In the genomic region with DNA sequence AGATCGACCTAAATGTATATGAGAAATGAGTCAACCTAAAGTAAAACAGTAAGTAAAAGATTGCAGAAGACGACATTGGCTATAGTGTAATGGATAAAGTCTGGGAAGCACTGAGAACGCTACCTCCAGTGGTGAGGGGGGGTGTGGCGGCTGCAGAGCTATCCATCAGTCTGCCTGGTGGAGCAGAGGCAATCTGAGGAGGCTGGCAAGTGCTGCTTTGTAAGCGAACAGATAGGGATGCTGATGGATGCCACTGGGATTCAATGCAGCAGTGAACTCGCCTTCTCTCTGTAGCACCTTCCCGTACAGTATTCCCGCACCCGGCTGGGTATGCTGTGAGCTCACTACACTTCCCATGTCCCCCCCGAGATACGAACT, we compare ENCODE assay signal across 16 cellular contexts.
"Had no signal": no experiment of that assay in that cellular context is flagged by ENCODE, and none has a peak within 500 bp of the region (broad histone marks: within the 10 kb centered on the region; RNA-seq: fewer than 3 reads in every experiment).

No MANE protein-coding gene starts in this region.

- DNase-seq: activated CD4-positive, alpha-beta T cell treated with anti-CD3 and anti-CD28 coated beads, Interleukin-2, amount 50 U/mL, for 48 hours; activated CD8-positive, alpha-beta memory T cell treated with anti-CD3 and anti-CD28 coated beads, Interleukin-2, amount 10 ng/mL, durations not matched to agents 7 days and 5 days; activated naive CD4-positive, alpha-beta T cell treated with anti-CD3 and anti-CD28 coated beads for 36 hours; activated T-cell treated with anti-CD3 and anti-CD28 coated beads, Interleukin-2, amount 50 U/mL, for 1 hour; nucleus accumbens; right cardiac atrium; stimulated activated CD4-positive, alpha-beta T cell treated with anti-CD3 and anti-CD28 coated beads, Interleukin-4, amount 100 ng/mL, for 4 hours; stimulated activated CD8-positive, alpha-beta memory T cell treated with anti-CD3 and anti-CD28 coated beads, Interleukin-4, amount 100 ng/mL, for 48 hours; stimulated activated naive CD4-positive, alpha-beta T cell treated with Interleukin-2 at 50 U/mL for 16 hours; substantia nigra; T1000 had no signal

- H3K36me3 ChIP-seq: ascending aorta, tibial nerve had no signal

- H3K27ac ChIP-seq: ascending aorta, dorsolateral prefrontal cortex, skin epidermis, tibial nerve had no signal

- ATAC-seq: activated CD8-positive, alpha-beta memory T cell treated with anti-CD3 and anti-CD28 coated beads, Interleukin-2, amount 10 ng/mL, durations not matched to agents 7 days and 5 days; natural killer cell treated with Interleukin-12 subunit alpha and Interleukin-12 subunit beta and Interleukin-15 and Interleukin-18, amount 100 ng/mL, for 72 hours; right cardiac atrium had no signal

- H3K27me3 ChIP-seq: ascending aorta, dorsolateral prefrontal cortex had no signal

- H3K9me3 ChIP-seq: ascending aorta, tibial nerve had no signal

- H3K4me3 ChIP-seq: ascending aorta, dorsolateral prefrontal cortex, skin epidermis, tibial nerve had no signal
